Comparison of ENCODE assay signal across 25 cellular contexts in the genomic region with DNA sequence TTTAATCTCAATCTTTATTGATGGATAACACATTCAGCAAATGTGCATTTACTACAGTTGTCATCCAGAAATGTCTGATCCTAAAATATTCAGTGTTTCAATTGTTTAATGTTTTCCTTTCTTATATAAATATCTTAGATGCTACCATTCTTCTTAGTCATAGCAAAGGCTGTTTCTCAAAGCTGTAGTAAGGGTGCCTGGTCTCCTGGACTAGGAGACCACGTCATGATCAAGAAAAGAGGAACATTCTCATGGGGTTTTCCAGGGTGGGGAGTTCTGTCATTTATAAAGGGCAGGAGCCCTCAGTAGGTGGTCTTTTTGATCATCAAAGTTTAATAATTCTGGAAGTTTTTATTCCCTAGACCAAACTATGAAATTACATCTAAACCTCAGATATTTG.
"Had no signal": no experiment of that assay in that cellular context is flagged by ENCODE, and none has a peak within 500 bp of the region (broad histone marks: within the 10 kb centered on the region; RNA-seq: fewer than 3 reads in every experiment).

No MANE protein-coding gene starts in this region.

- H3K4me3 Mint-ChIP-seq: dendritic cell treated with granulocyte-macrophage colony-stimulating factor and Interleukin-4, amounts not matched to agents 40 ng/mL and 50 ng/mL, for 4 days; effector memory CD8-positive, alpha-beta T cell; nephron; stimulated activated memory B cell treated with anti-CD40 and anti-IgM and Interleukin-4, amounts not matched to agents 10 μg/mL and 1 μg/mL and 100 μg/mL, for 72 hours; stimulated activated naive CD8-positive, alpha-beta T cell treated with anti-CD3 and anti-CD28 coated beads, Interleukin-15, Interleukin-2, amounts not matched to agents 100 ng/mL and 50 ng/mL, for 24 hours had no signal

- H3K27ac Mint-ChIP-seq: dendritic cell treated with granulocyte-macrophage colony-stimulating factor and Interleukin-4, amounts not matched to agents 40 ng/mL and 50 ng/mL, for 4 days; effector memory CD8-positive, alpha-beta T cell; nephron; stimulated activated memory B cell treated with anti-CD40 and anti-IgM and Interleukin-4, amounts not matched to agents 10 μg/mL and 1 μg/mL and 100 μg/mL, for 72 hours; stimulated activated naive CD8-positive, alpha-beta T cell treated with anti-CD3 and anti-CD28 coated beads, Interleukin-15, Interleukin-2, amounts not matched to agents 100 ng/mL and 50 ng/mL, for 24 hours had no signal

- H3K4me1 ChIP-seq: esophagus muscularis mucosa, gastrocnemius medialis, psoas muscle, spleen, tibial nerve, upper lobe of right lung, vagina had no signal

- H3K27me3 ChIP-seq: esophagus muscularis mucosa, gastrocnemius medialis, heart right ventricle, spleen, tibial nerve, upper lobe of right lung, vagina had no signal

- H3K36me3 Mint-ChIP-seq: stimulated activated memory B cell treated with anti-CD40 and anti-IgM and Interleukin-4, amounts not matched to agents 10 μg/mL and 1 μg/mL and 100 μg/mL, for 72 hours had no signal

- DNase-seq: effector memory CD8-positive, alpha-beta T cell; gastrocnemius medialis; heart right ventricle; left cardiac atrium; left ventricle myocardium superior; mesenchymal stem cell; midbrain; occipital lobe; psoas muscle; retina; spleen; stimulated activated CD4-positive, alpha-beta T cell treated with anti-CD3 and anti-CD28 coated beads, Interleukin-15, amount 100 ng/mL, for 24 hours; stimulated activated CD4-positive, alpha-beta T cell treated with anti-CD3 and anti-CD28 coated beads, Interleukin-1b, Interleukin-23, amount 100 ng/mL, for 48 hours; stimulated activated CD4-positive, alpha-beta T cell treated with anti-CD3 and anti-CD28 coated beads, Interleukin-4, amount 100 ng/mL, for 24 hours; upper lobe of right lung had no signal

- H3K36me3 ChIP-seq: gastrocnemius medialis, spleen, tibial nerve, upper lobe of right lung, vagina had no signal

- H3K9me3 ChIP-seq: upper lobe of right lung had no signal

- H3K27me3 Mint-ChIP-seq: effector memory CD8-positive, alpha-beta T cell; stimulated activated memory B cell treated with anti-CD40 and anti-IgM and Interleukin-4, amounts not matched to agents 10 μg/mL and 1 μg/mL and 100 μg/mL, for 72 hours; stimulated activated naive CD8-positive, alpha-beta T cell treated with anti-CD3 and anti-CD28 coated beads, Interleukin-15, Interleukin-2, amounts not matched to agents 100 ng/mL and 50 ng/mL, for 24 hours had no signal

- H3K4me3 ChIP-seq: esophagus muscularis mucosa, gastrocnemius medialis, heart right ventricle, lung, psoas muscle, spleen, tibial nerve, upper lobe of right lung, vagina had no signal

- ATAC-seq: effector memory CD8-positive, alpha-beta T cell; gastrocnemius medialis; left ventricle myocardium superior; psoas muscle; sciatic nerve; stimulated activated memory B cell treated with anti-CD40 and anti-IgM and Interleukin-4, amounts not matched to agents 10 μg/mL and 1 μg/mL and 100 μg/mL, for 72 hours; upper lobe of right lung had no signal

- H3K27ac ChIP-seq: epithelial cell of prostate, esophagus muscularis mucosa, gastrocnemius medialis, psoas muscle, spleen, tibial nerve, upper lobe of right lung, vagina had no signal

- H3K4me1 Mint-ChIP-seq: nephron; stimulated activated memory B cell treated with anti-CD40 and anti-IgM and Interleukin-4, amounts not matched to agents 10 μg/mL and 1 μg/mL and 100 μg/mL, for 72 hours had no signal
